1 cellular context compared by ENCODE assay signal in the genomic region with DNA sequence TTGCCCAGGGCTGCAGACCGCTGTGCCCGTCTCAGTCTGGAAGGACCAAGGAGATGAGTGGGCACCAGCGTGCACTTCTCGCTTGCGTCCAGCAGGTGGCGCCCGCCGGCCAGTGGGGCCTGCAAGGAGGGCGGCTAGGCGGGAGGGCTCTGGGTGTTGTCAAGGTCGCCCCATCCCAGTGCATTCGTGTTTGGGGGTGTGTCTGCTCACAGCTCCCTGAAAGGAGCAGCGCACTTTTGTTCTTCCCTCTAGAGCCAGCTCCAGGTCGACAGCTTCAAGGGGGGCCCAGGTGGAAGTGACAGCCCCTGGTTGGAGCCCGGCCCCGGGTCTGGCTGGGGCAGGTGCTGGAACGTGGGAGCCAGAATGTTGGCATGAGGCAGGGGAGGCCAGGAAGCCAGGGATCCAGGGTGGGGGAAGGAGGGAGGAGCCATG.
TF ChIP-seq lines count a peak whose summit lies in the region.

No MANE protein-coding gene starts in this region.

TF ChIP-seq in GM23338, 12 proteins besides CTCF, POLR2A, EP300 and RAD21 (continued from another document):
- TF ChIP-seq, protein P1, sequence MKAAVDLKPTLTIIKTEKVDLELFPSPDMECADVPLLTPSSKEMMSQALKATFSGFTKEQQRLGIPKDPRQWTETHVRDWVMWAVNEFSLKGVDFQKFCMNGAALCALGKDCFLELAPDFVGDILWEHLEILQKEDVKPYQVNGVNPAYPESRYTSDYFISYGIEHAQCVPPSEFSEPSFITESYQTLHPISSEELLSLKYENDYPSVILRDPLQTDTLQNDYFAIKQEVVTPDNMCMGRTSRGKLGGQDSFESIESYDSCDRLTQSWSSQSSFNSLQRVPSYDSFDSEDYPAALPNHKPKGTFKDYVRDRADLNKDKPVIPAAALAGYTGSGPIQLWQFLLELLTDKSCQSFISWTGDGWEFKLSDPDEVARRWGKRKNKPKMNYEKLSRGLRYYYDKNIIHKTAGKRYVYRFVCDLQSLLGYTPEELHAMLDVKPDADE (IDR thresholded peaks at IDR 0.05) = no peak
TF ChIP-seq in GM23338: peak in this region for 0.
